Comparison of ENCODE assay signal across 1 cellular context in the genomic region with DNA sequence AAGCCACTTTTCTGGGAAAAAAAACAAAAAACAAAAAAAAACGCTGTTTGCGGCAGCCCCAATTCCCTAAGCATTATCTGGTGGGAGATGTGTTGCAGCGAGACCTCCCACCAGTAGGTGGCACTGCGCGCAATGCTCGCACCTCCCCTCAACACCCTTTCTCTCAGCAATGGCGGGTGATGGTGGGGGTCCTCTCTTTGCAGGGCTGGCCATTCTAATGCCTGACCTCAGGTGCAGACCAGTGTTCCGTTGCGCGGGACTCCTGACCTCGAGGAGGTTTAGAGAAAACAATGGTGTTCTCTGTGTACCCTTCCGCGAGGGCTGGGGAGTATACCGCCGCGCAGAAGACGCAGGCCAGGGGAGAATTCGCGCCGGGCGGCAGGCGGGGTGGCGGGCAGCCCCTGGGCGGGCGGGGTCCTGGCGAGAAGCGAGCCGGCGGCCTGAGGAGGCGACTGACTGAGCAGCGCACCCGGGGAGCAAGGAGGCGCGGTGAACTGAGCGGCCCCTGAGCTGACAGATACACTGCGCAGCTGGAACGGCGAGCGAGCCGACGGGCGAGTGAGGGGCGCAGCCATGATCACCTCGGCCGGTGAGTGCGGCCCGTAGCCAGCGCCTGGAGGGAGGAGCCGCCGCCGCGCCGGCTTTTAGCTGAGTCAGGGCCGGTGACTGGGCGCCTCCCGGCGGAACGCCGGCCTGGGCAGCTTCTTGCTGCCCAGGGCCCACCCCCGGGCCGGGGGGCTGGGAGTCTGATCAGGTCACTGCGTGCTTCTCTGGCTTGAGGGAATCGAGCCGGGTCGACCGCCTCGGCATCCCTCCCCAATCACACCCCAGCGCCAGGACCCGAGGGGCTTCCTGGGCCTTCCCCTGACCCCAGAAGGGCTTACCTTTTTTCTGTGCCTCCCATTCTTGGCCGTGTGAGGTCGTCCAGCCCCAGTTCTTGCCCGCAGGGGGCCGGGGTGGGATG.
TF ChIP-seq lines count a peak whose summit lies in the region.

Gene PSMD1, plus strand, starts transcription at position 415 of the 964 bp plus-strand sequence. Its CDS starts 159 bp downstream, at position 574.

TF ChIP-seq in HCT116, 20 proteins besides CTCF, POLR2A, EP300 and RAD21 (continued from another document):
- TF ChIP-seq, protein P1, sequence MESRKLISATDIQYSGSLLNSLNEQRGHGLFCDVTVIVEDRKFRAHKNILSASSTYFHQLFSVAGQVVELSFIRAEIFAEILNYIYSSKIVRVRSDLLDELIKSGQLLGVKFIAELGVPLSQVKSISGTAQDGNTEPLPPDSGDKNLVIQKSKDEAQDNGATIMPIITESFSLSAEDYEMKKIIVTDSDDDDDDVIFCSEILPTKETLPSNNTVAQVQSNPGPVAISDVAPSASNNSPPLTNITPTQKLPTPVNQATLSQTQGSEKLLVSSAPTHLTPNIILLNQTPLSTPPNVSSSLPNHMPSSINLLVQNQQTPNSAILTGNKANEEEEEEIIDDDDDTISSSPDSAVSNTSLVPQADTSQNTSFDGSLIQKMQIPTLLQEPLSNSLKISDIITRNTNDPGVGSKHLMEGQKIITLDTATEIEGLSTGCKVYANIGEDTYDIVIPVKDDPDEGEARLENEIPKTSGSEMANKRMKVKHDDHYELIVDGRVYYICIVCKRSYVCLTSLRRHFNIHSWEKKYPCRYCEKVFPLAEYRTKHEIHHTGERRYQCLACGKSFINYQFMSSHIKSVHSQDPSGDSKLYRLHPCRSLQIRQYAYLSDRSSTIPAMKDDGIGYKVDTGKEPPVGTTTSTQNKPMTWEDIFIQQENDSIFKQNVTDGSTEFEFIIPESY (IDR thresholded peaks at IDR 0.05; ENCODE audit: extremely low read depth, insufficient replicate concordance, low read length): no peak
- TF ChIP-seq ZNF274 (IDR thresholded peaks at IDR 0.05; ENCODE audit: low read depth, low read length) (no peak), YY1 (IDR thresholded peaks at IDR 0.05; ENCODE audit: extremely low read depth, insufficient replicate concordance, low read depth, low read length) (peak; percentile 95), POLR2AphosphoS5 (IDR thresholded peaks at IDR 0.05; ENCODE audit: low read depth, low read length) (peak; percentile 77), CBX3 (IDR thresholded peaks at IDR 0.05; ENCODE audit: low read depth) (peak; percentile 84), JUND (IDR thresholded peaks at IDR 0.05) (no peak), SRF (IDR thresholded peaks at IDR 0.05; ENCODE audit: low read depth) (no peak), ZFX (IDR thresholded peaks at IDR 0.05) (peak; percentile 85), SIN3A (IDR thresholded peaks at IDR 0.05; ENCODE audit: low read depth) (no peak), EZH2phosphoT487 (IDR thresholded peaks at IDR 0.05; ENCODE audit: borderline replicate concordance) (no peak), ELF1 (IDR thresholded peaks at IDR 0.05; ENCODE audit: borderline replicate concordance, low read depth) (no peak), EZH2 (IDR thresholded peaks at IDR 0.05) (no peak)
- TF ChIP-seq, protein P2, sequence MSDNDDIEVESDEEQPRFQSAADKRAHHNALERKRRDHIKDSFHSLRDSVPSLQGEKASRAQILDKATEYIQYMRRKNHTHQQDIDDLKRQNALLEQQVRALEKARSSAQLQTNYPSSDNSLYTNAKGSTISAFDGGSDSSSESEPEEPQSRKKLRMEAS (IDR thresholded peaks at IDR 0.05): peak; percentile 63
